6 cellular contexts compared by ENCODE assay signal in genomic region chr12:12853435-12853834, GRCh38.
"Had no signal": no experiment of that assay in that cellular context is flagged by ENCODE, and none has a peak within 500 bp of the region (broad histone marks: within the 10 kb centered on the region; RNA-seq: fewer than 3 reads in every experiment).

No MANE protein-coding gene starts in this region.

- H3K4me3 ChIP-seq: GM23338 had no signal

- H2AFZ ChIP-seq: GM23338 had no signal

- H3K4me2 ChIP-seq: GM23338 had no signal

- DNase-seq: H9, HCEC 1CT, KBM-7 had no signal

- H3K27ac ChIP-seq: HL-60 had no signal

- ATAC-seq: GM23338, HepG2 had no signal
